In genomic region chr3:134473868-134474546, GRCh38 we compare ENCODE assay signal across 9 cellular contexts. TPM values are rescaled to one million over a fixed set of nuclear protein-coding genes. Genes with fewer than 3 reads are reported as not detected.
DNase-seq lines count a peak whose midpoint lies in the region; ATAC-seq and TF ChIP-seq lines count a peak whose summit lies in the region.
"Had no signal": no experiment of that assay in that cellular context is flagged by ENCODE, and none has a peak within 500 bp of the region (broad histone marks: within the 10 kb centered on the region; RNA-seq: fewer than 3 reads in every experiment).

No MANE protein-coding gene starts in this region.

- H3K4me3 ChIP-seq in aorta (ENCODE audit: low read length in 2 of 2): no peak overlapping the region

- H3K36me3 ChIP-seq in aorta (ENCODE audit: control insufficient read depth in 1 of 2, insufficient read depth in 2 of 2, low read length in 1 of 2): peaks cover 4 to 7% of the 10 kb centered on the region in 2 donors

- no peaks in the 10 kb centered on the region for H3K4me1 ChIP-seq in aorta (ENCODE audit: control insufficient read depth in 1 of 2, insufficient read depth in 2 of 2, low read length in 2 of 2)

- H3K9me3 Mint-ChIP-seq in activated naive CD4-positive, alpha-beta T cell treated with anti-CD3 and anti-CD28 coated beads, Interleukin-2, amount 10 ng/mL, durations not matched to agents 7 days and 5 days: no peaks in the 10 kb centered on the region
- H3K9me3 Mint-ChIP-seq in glutamatergic neuron (ENCODE audit: unreplicated experiment): no peaks in the 10 kb centered on the region
- H3K9me3 Mint-ChIP-seq in progenitor cell of endocrine pancreas (ENCODE audit: low read depth): no peaks in the 10 kb centered on the region
- H3K9me3 Mint-ChIP-seq: stimulated activated naive CD8-positive, alpha-beta T cell treated with anti-CD3 and anti-CD28 coated beads, Interleukin-15, Interleukin-2, amounts not matched to agents 100 ng/mL and 50 ng/mL, for 24 hours had no signal

- H3K4me3 Mint-ChIP-seq in activated naive CD4-positive, alpha-beta T cell treated with anti-CD3 and anti-CD28 coated beads, Interleukin-2, amount 10 ng/mL, durations not matched to agents 7 days and 5 days: no peak overlapping the region
- H3K4me3 Mint-ChIP-seq in glutamatergic neuron (ENCODE audit: unreplicated experiment) (no peak overlapping the region), progenitor cell of endocrine pancreas (ENCODE audit: low read depth) (no peak overlapping the region)
- H3K4me3 Mint-ChIP-seq: stimulated activated naive CD8-positive, alpha-beta T cell treated with anti-CD3 and anti-CD28 coated beads, Interleukin-15, Interleukin-2, amounts not matched to agents 100 ng/mL and 50 ng/mL, for 24 hours had no signal

- in situ Hi-C loops in SK-MEL-5 (cut with HindIII; ENCODE audit: low pct_unique_long_range_greater_than_20kb, low sequenced_read_pairs): no loop called here

- TF ChIP-seq CTCF in glutamatergic neuron (IDR thresholded peaks at IDR 0.05; ENCODE audit: partially characterized antibody, unreplicated experiment): peak; percentile 91
- peak; percentile 88 for TF ChIP-seq CTCF in progenitor cell of endocrine pancreas (IDR thresholded peaks at IDR 0.05; ENCODE audit: unreplicated experiment)

- CTCF ChIA-PET in activated naive CD4-positive, alpha-beta T cell treated with anti-CD3 and anti-CD28 coated beads, Interleukin-2, amount 10 ng/mL, durations not matched to agents 7 days and 5 days (lab: Charles Lee): interaction anchor here (0.6 to 4.0 kb wide), 18 partner anchors 9 to 275 kb away, joined by 3 to 50 read pairs (median 5); no protein-coding TSS in a partner anchor

- H3K27me3 ChIP-seq in aorta (ENCODE audit: control insufficient read depth in 1 of 2, insufficient read depth in 2 of 2, low read length in 1 of 2): no peaks in the 10 kb centered on the region

- 13 to 23% methylated on average over 8 to 9 of the region's 9 CpGs for WGBS in aorta, 2 donors

- no peak overlapping the region for H3K27ac ChIP-seq in aorta (ENCODE audit: low read depth in 1 of 2, low read length in 2 of 2)

- peaks cover 18% of the 10 kb centered on the region for H3K36me3 Mint-ChIP-seq in activated naive CD4-positive, alpha-beta T cell treated with anti-CD3 and anti-CD28 coated beads, Interleukin-2, amount 10 ng/mL, durations not matched to agents 7 days and 5 days
- H3K36me3 Mint-ChIP-seq in glutamatergic neuron (ENCODE audit: unreplicated experiment): no peaks in the 10 kb centered on the region
- H3K36me3 Mint-ChIP-seq in progenitor cell of endocrine pancreas (ENCODE audit: insufficient read depth): peaks cover 15% of the 10 kb centered on the region

- intact Hi-C loops in aorta (cut with DNase I): loop anchor here (1.0 to 5.0 kb wide), 5 partner anchors 102 to 277 kb away; partner anchors contain the start of gene AMOTL2 (in 1 of the 2)

- H3K27ac Mint-ChIP-seq in activated naive CD4-positive, alpha-beta T cell treated with anti-CD3 and anti-CD28 coated beads, Interleukin-2, amount 10 ng/mL, durations not matched to agents 7 days and 5 days: no peak overlapping the region
- H3K27ac Mint-ChIP-seq in glutamatergic neuron (ENCODE audit: unreplicated experiment): no peak overlapping the region
- no peak overlapping the region for H3K27ac Mint-ChIP-seq in progenitor cell of endocrine pancreas
- H3K27ac Mint-ChIP-seq: stimulated activated naive CD8-positive, alpha-beta T cell treated with anti-CD3 and anti-CD28 coated beads, Interleukin-15, Interleukin-2, amounts not matched to agents 100 ng/mL and 50 ng/mL, for 24 hours had no signal

- no peaks in the 10 kb centered on the region for H3K27me3 Mint-ChIP-seq in activated naive CD4-positive, alpha-beta T cell treated with anti-CD3 and anti-CD28 coated beads, Interleukin-2, amount 10 ng/mL, durations not matched to agents 7 days and 5 days
- H3K27me3 Mint-ChIP-seq in glutamatergic neuron (ENCODE audit: unreplicated experiment): peaks cover 2% of the 10 kb centered on the region
- H3K27me3 Mint-ChIP-seq in progenitor cell of endocrine pancreas: no peaks in the 10 kb centered on the region
- H3K27me3 Mint-ChIP-seq: stimulated activated naive CD8-positive, alpha-beta T cell treated with anti-CD3 and anti-CD28 coated beads, Interleukin-15, Interleukin-2, amounts not matched to agents 100 ng/mL and 50 ng/mL, for 24 hours had no signal

- ATAC-seq in aorta (ENCODE audit: low FRiP score): peak; percentile 82

- peak; percentile 26 for DNase-seq in NK-92 treated with Interleukin-12 subunit alpha and Interleukin-12 subunit beta, amount 100 ng/mL, for 24 hours (lab: John Stamatoyannopoulos, UW)
- DNase-seq in NK-92 (lab: John Stamatoyannopoulos, UW; ENCODE audit: unreplicated experiment): no peak
- peak; percentile 87 for DNase-seq in M059J (ENCODE audit: low read depth)
- DNase-seq in SK-MEL-5 (ENCODE audit: low read depth, low spot score): peak; percentile 85
- peak; percentile 86 for DNase-seq in activated naive CD4-positive, alpha-beta T cell treated with anti-CD3 and anti-CD28 coated beads, Interleukin-2, amount 10 ng/mL, durations not matched to agents 7 days and 5 days
- DNase-seq in glutamatergic neuron: peak; percentile 69
- DNase-seq in progenitor cell of endocrine pancreas (ENCODE audit: low spot score, unreplicated experiment): peak; percentile 72
- DNase-seq in aorta: peak; percentile 69 to 83

- no peaks in the 10 kb centered on the region for H3K4me1 Mint-ChIP-seq in activated naive CD4-positive, alpha-beta T cell treated with anti-CD3 and anti-CD28 coated beads, Interleukin-2, amount 10 ng/mL, durations not matched to agents 7 days and 5 days
- H3K4me1 Mint-ChIP-seq in glutamatergic neuron (ENCODE audit: low read depth, unreplicated experiment) (no peaks in the 10 kb centered on the region), progenitor cell of endocrine pancreas (ENCODE audit: low read depth) (peaks cover 29% of the 10 kb centered on the region)

- no peaks in the 10 kb centered on the region for H3K9me3 ChIP-seq in aorta (ENCODE audit: control insufficient read depth, low read length)

RNA-seq across cellular contexts. Expression of gene ANAPC13, which starts 11.8 kb away (rescaled TPM):
- total RNA-seq in M059J (2014; rRNA removed; shearing (Covaris generic)): 208 and 216 TPM in 2 replicates
- total RNA-seq in SK-MEL-5 (2014; rRNA removed; shearing (Covaris generic)): 46.4 and 49.2 TPM in 2 replicates
- 47.6 and 50.8 TPM in 2 replicates for polyA plus RNA-seq in SK-MEL-5 (2015; cell fraction: cytosol; rRNA removed)
- 9.0 and 10.8 TPM in 2 replicates for polyA plus RNA-seq in SK-MEL-5 (2015; cell fraction: nucleus; rRNA removed)
- total RNA-seq in glutamatergic neuron (ENCODE audit: unreplicated experiment): 70.0 TPM
- total RNA-seq in progenitor cell of endocrine pancreas: 63.9 and 67.0 TPM in 2 replicates
- total RNA-seq in aorta: 10 to 100 TPM; 38.7 to 40.5 TPM
- 10 to 100 TPM; 52.0 to 86.1 TPM for polyA plus RNA-seq in aorta

RNA-seq across cellular contexts. Expression of gene CEP63, which starts 11.8 kb away (rescaled TPM):
- 20.7 and 26.3 TPM in 2 replicates for total RNA-seq in M059J (2014; rRNA removed; shearing (Covaris generic))
- total RNA-seq in SK-MEL-5 (2014; rRNA removed; shearing (Covaris generic)): 32.2 and 34.1 TPM in 2 replicates
- polyA plus RNA-seq in SK-MEL-5 (2015; cell fraction: cytosol; rRNA removed): 25.6 and 28.5 TPM in 2 replicates
- 28.1 and 48.2 TPM in 2 replicates for polyA plus RNA-seq in SK-MEL-5 (2015; cell fraction: nucleus; rRNA removed)
- total RNA-seq in glutamatergic neuron (ENCODE audit: unreplicated experiment) (37.8 TPM), progenitor cell of endocrine pancreas (24.7 and 25.7 TPM in 2 replicates), aorta (10 to 100 TPM; 28.0 to 29.7 TPM)
- polyA plus RNA-seq in aorta: 10 to 100 TPM; 29.7 to 32.7 TPM
